Comparison of ENCODE assay signal across 8 cellular contexts in the genomic region with DNA sequence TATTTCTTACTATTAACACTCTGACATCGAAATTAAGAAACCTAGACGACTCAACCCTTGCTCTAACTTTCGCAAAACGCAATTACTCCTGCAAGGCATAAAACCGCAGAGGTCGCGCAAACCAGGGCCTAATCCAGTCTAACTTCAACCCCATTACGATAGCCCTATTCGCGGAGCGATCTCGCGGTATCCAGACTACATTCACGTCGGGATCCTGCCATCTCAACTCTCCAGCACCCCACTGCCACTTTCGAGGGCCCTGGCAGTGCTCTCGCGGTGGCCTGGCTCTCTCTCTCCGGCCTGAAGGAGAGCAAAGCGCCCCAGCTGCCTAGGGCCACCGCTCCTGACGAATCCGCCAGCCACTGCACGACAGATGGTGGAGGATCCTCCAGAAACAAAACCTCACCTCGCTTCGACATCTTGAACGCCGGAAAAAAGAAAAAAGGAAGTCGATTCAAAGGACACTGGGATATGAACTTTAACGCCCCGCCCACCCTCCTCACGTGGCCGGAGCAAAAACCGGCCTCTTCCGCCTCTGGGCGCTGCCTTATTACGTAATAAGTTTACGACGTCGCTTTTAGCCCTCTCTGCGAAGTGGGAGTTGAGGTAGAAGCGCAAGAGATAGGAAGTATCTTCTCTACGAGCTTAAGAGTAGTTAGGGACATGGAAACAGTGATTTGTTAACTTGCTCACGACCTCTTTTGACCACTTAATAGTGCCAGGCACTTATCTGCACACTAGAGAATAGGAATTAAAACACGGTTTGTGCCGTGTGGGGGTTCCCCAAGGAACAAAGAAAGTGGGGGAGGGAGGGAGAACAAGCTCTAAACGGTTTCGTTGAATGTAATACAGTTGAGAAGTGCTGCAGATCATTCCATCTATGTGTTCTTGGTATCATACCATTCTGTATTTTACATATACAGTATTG. TPM values are rescaled to one million over a fixed set of nuclear protein-coding genes. Genes with fewer than 3 reads are reported as not detected.
A peak's percentile ranks its signal among the peaks of the same experiment; 100 is the strongest.
DNase-seq lines count a peak whose midpoint lies in the region; FAIRE-seq and TF ChIP-seq lines count a peak whose summit lies in the region.

A gene (minus strand): TSS at position 430 of the 928 bp plus-strand sequence. CDS start 11 bp downstream, at position 419.

- POLR2A ChIA-PET in HEK293 (lab: Yijun Ruan, JAX) = interaction anchor here (0.6 to 3.1 kb wide), 26 partner anchors 8 to 346 kb away, joined by 3 to 62 read pairs (median 6); a partner anchor contains a TSS

- H3K4me1 ChIP-seq in HEK293 (ENCODE audit: control insufficient read depth, insufficient read depth, low read length) (peaks cover 3% of the 10 kb centered on the region), neutrophil (ENCODE audit: control insufficient read depth in 1 of 2, insufficient read depth in 1 of 2, low read depth in 1 of 2, low read length in 1 of 2) (peaks cover 36 to 38% of the 10 kb centered on the region in 2 experiments)

- H3K36me3 ChIP-seq in HEK293 (ENCODE audit: control insufficient read depth in 2 of 2, insufficient read depth in 1 of 2, low read length in 2 of 2) (peaks cover 40 to 48% of the 10 kb centered on the region in 2 experiments), neutrophil (peaks cover 24% of the 10 kb centered on the region)

- DNase-seq in NB4 (ENCODE audit: low read depth) = peak; percentile 98
- peak; percentile 98 for DNase-seq in SK-N-DZ (ENCODE audit: low spot score)
- peak; percentile 91 for DNase-seq in activated naive CD4-positive, alpha-beta T cell treated with Interleukin-2 at 50 U/mL for 16 hours
- peak; percentile 96 for DNase-seq in foreskin melanocyte

- H3K27ac ChIP-seq in HEK293 (ENCODE audit: extremely low read depth, low read depth, low read length) (peak within 1 kb of the TSS; percentile 99), neutrophil (peak within 1 kb of the TSS; percentile 96)

- no peaks in the 10 kb centered on the region for H3K27me3 ChIP-seq in neutrophil

- FAIRE-seq in G401.6 (lab: Jason Lieb, UNC) = peak; percentile 96

- CTCF ChIA-PET in HEK293 (lab: Yijun Ruan, JAX) = interaction anchor here (0.6 to 1.9 kb wide), 5 partner anchors 16 to 504 kb away, joined by 3 to 5 read pairs (median 3); a partner anchor contains a TSS

- H3K9me3 ChIP-seq in HEK293 (ENCODE audit: control insufficient read depth, insufficient read depth, low read depth, low read length) (no peaks in the 10 kb centered on the region), neutrophil (no peaks in the 10 kb centered on the region)

- TF ChIP-seq CTCF in HEK293 (tag by site-specific recombination; IDR thresholded peaks at IDR 0.05) (no peak), NB4 (IDR thresholded peaks at IDR 0.05; ENCODE audit: low read depth, low read length) (no peak), neutrophil (IDR thresholded peaks at IDR 0.05) (peak; percentile 39), subcutaneous adipose tissue (IDR thresholded peaks at IDR 0.05; ENCODE audit: low read depth) (no peak)

- TF ChIP-seq POLR2A in NB4 (IDR thresholded peaks at IDR 0.05; ENCODE audit: extremely low read depth, insufficient read length) = peak; percentile 95

- H3K4me3 ChIP-seq in HEK293 (ENCODE audit: low read depth, low read length) = peak within 1 kb of the TSS; percentile 86
- peak within 1 kb of the TSS; percentile 100 for H3K4me3 ChIP-seq in NB4 (ENCODE audit: low read depth, low read length)
- H3K4me3 ChIP-seq in neutrophil (ENCODE audit: low read depth in 1 of 2, low read length in 1 of 2) = peak within 1 kb of the TSS; percentile 82 to 97

TF ChIP-seq in HEK293, 187 proteins besides CTCF, POLR2A, EP300 and RAD21 (continues in another document):
- TF ChIP-seq YY1 (tag by site-specific recombination; IDR thresholded peaks at IDR 0.05) (peak; percentile 69), ZNF473 (tag by site-specific recombination; IDR thresholded peaks at IDR 0.05) (no peak), ZNF777 (tag by site-specific recombination; IDR thresholded peaks at IDR 0.05; ENCODE audit: borderline replicate concordance) (peak; percentile 57; the same call in 1 of the 2 replicates), OSR2 (tag by site-specific recombination; IDR thresholded peaks at IDR 0.05) (no peak), ZNF23 (tag by site-specific recombination; IDR thresholded peaks at IDR 0.05; ENCODE audit: borderline replicate concordance) (no peak), ZNF670 (tag by site-specific recombination; IDR thresholded peaks at IDR 0.05; ENCODE audit: low read depth) (no peak), SP7 (tag by site-specific recombination; IDR thresholded peaks at IDR 0.05) (peak; percentile 87), MEIS1 (CRISPR knock-in tag; IDR thresholded peaks at IDR 0.05; ENCODE audit: borderline replicate concordance) (no peak), ZNF24 (tag by site-specific recombination; IDR thresholded peaks at IDR 0.05) (peak; percentile 82; the same call in 1 of the 2 replicates), ZNF707 (tag by site-specific recombination; IDR thresholded peaks at IDR 0.05) (no peak; the same call in 1 of the 2 replicates), ZNF610 (tag by site-specific recombination; IDR thresholded peaks at IDR 0.05; ENCODE audit: borderline replicate concordance) (0 out of 2 replicates have a peak, but pooled peaks have one; percentile 17), WT1 (tag by site-specific recombination; IDR thresholded peaks at IDR 0.05) (peak; percentile 32; the same call in 1 of the 2 replicates), ZNF792 (tag by site-specific recombination; IDR thresholded peaks at IDR 0.05) (no peak), TCF7L2 (IDR thresholded peaks at IDR 0.05; ENCODE audit: borderline replicate concordance, low read depth, low read length) (no peak), ZNF791 (tag by site-specific recombination; IDR thresholded peaks at IDR 0.05) (no peak), ZNF677 (tag by site-specific recombination; IDR thresholded peaks at IDR 0.05) (no peak), BCL11A (tag by site-specific recombination; IDR thresholded peaks at IDR 0.05; ENCODE audit: low read depth) (no peak)
- TF ChIP-seq, protein P1, sequence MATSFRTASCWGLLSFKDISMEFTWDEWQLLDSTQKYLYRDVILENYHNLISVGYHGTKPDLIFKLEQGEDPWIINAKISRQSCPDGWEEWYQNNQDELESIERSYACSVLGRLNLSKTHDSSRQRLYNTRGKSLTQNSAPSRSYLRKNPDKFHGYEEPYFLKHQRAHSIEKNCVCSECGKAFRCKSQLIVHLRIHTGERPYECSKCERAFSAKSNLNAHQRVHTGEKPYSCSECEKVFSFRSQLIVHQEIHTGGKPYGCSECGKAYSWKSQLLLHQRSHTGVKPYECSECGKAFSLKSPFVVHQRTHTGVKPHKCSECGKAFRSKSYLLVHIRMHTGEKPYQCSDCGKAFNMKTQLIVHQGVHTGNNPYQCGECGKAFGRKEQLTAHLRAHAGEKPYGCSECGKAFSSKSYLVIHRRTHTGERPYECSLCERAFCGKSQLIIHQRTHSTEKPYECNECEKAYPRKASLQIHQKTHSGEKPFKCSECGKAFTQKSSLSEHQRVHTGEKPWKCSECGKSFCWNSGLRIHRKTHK (tag by site-specific recombination; IDR thresholded peaks at IDR 0.05) = no peak
- TF ChIP-seq, protein P2, sequence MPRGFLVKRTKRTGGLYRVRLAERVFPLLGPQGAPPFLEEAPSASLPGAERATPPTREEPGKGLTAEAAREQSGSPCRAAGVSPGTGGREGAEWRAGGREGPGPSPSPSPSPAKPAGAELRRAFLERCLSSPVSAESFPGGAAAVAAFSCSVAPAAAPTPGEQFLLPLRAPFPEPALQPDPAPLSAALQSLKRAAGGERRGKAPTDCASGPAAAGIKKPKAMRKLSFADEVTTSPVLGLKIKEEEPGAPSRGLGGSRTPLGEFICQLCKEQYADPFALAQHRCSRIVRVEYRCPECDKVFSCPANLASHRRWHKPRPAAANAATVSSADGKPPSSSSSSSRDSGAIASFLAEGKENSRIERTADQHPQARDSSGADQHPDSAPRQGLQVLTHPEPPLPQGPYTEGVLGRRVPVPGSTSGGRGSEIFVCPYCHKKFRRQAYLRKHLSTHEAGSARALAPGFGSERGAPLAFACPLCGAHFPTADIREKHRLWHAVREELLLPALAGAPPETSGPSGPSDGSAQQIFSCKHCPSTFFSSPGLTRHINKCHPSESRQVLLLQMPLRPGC (tag by site-specific recombination; IDR thresholded peaks at IDR 0.05) = no peak; the same call in 1 of the 2 replicates
- TF ChIP-seq, protein P3, sequence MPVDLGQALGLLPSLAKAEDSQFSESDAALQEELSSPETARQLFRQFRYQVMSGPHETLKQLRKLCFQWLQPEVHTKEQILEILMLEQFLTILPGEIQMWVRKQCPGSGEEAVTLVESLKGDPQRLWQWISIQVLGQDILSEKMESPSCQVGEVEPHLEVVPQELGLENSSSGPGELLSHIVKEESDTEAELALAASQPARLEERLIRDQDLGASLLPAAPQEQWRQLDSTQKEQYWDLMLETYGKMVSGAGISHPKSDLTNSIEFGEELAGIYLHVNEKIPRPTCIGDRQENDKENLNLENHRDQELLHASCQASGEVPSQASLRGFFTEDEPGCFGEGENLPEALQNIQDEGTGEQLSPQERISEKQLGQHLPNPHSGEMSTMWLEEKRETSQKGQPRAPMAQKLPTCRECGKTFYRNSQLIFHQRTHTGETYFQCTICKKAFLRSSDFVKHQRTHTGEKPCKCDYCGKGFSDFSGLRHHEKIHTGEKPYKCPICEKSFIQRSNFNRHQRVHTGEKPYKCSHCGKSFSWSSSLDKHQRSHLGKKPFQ (tag by site-specific recombination; IDR thresholded peaks at IDR 0.05) = no peak; the same call in 1 of the 2 replicates
- TF ChIP-seq, protein P4, sequence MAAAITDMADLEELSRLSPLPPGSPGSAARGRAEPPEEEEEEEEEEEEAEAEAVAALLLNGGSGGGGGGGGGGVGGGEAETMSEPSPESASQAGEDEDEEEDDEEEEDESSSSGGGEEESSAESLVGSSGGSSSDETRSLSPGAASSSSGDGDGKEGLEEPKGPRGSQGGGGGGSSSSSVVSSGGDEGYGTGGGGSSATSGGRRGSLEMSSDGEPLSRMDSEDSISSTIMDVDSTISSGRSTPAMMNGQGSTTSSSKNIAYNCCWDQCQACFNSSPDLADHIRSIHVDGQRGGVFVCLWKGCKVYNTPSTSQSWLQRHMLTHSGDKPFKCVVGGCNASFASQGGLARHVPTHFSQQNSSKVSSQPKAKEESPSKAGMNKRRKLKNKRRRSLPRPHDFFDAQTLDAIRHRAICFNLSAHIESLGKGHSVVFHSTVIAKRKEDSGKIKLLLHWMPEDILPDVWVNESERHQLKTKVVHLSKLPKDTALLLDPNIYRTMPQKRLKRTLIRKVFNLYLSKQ (tag by site-specific recombination; IDR thresholded peaks at IDR 0.05; ENCODE audit: borderline replicate concordance) = no peak

RNA-seq across cellular contexts. Expression of the gene that starts here (rescaled TPM):
- 2,846 and 2,901 TPM in 2 replicates for polyA plus RNA-seq in SK-N-DZ (2014; cell fraction: cytosol; rRNA removed)
- polyA plus RNA-seq in SK-N-DZ (2014; cell fraction: nucleus; rRNA removed) = 2,361 and 2,387 TPM in 2 replicates
- 1,000 to 10,000 TPM; 2,328 to 2,756 (median 2,634) TPM for total RNA-seq in subcutaneous adipose tissue

Comparison
In these comparisons a context has a peak if more than half of its experiments do, and no peak if none do; other contexts are left out.
1. Peak in every context shown above with its lines: DNase-seq, H3K4me3 ChIP-seq and H3K27ac ChIP-seq.